Comparison of ENCODE assay signal across 14 cellular contexts in genomic region chr2:9809448-9810088, GRCh38. TPM values are rescaled to one million over a fixed set of nuclear protein-coding genes. Genes with fewer than 3 reads are reported as not detected.
DNase-seq lines count a peak whose midpoint lies in the region; ATAC-seq and TF ChIP-seq lines count a peak whose summit lies in the region.
"Had no signal": no experiment of that assay in that cellular context is flagged by ENCODE, and none has a peak within 500 bp of the region (broad histone marks: within the 10 kb centered on the region; RNA-seq: fewer than 3 reads in every experiment).

No MANE protein-coding gene starts in this region.

- H3K36me3 ChIP-seq in vagina: no peaks in the 10 kb centered on the region
- H3K36me3 ChIP-seq: left lung, thoracic aorta had no signal

- TF ChIP-seq POLR2A in vagina (IDR thresholded peaks at IDR 0.05): no peak

- ATAC-seq in HG02798 (IDR thresholded peaks at IDR 0.05; ENCODE audit: poor library complexity, unreplicated experiment): no peak
- ATAC-seq: activated CD8-positive, alpha-beta T cell treated with anti-CD3 and anti-CD28 coated beads, Interleukin-2, amount 10 ng/mL, durations not matched to agents 7 days and 5 days had no signal

- no peaks in the 10 kb centered on the region for H3K27me3 ChIP-seq in vagina
- H3K27me3 ChIP-seq: left lung had no signal

- no peaks in the 10 kb centered on the region for H3K36me3 Mint-ChIP-seq in activated naive CD4-positive, alpha-beta T cell treated with anti-CD3 and anti-CD28 coated beads, Interleukin-2, amount 50 U/mL, for 24 hours
- H3K36me3 Mint-ChIP-seq in activated naive CD4-positive, alpha-beta T cell treated with anti-CD3 and anti-CD28 coated beads for 36 hours (ENCODE audit: low read depth): no peaks in the 10 kb centered on the region

- TF ChIP-seq CTCF in vagina (IDR thresholded peaks at IDR 0.05): no peak

- H3K4me1 ChIP-seq in vagina: peaks cover 18% of the 10 kb centered on the region

- no peaks in the 10 kb centered on the region for H3K27me3 Mint-ChIP-seq in activated naive CD4-positive, alpha-beta T cell treated with anti-CD3 and anti-CD28 coated beads, Interleukin-2, amount 50 U/mL, for 24 hours
- no peaks in the 10 kb centered on the region for H3K27me3 Mint-ChIP-seq in activated naive CD4-positive, alpha-beta T cell treated with anti-CD3 and anti-CD28 coated beads for 36 hours (ENCODE audit: low read depth)

- no peaks in the 10 kb centered on the region for H3K9me3 Mint-ChIP-seq in activated naive CD4-positive, alpha-beta T cell treated with anti-CD3 and anti-CD28 coated beads, Interleukin-2, amount 50 U/mL, for 24 hours
- H3K9me3 Mint-ChIP-seq in activated naive CD4-positive, alpha-beta T cell treated with anti-CD3 and anti-CD28 coated beads for 36 hours: no peaks in the 10 kb centered on the region

- no peak for DNase-seq in activated naive CD4-positive, alpha-beta T cell treated with anti-CD3 and anti-CD28 coated beads for 36 hours
- peak; percentile 51 for DNase-seq in RPMI8226
- peak; percentile 76 for DNase-seq in mesenteric fat pad (ENCODE audit: low spot score)
- DNase-seq in vagina (ENCODE audit: extremely low spot score in 2 of 2): no peak
- DNase-seq in nucleus accumbens (lab: John Stamatoyannopoulos, UW): no peak
- no peak for DNase-seq in activated T-cell treated with anti-CD3 and anti-CD28 coated beads, Interleukin-2, amount 50 U/mL, for 1 hour
- DNase-seq: activated CD8-positive, alpha-beta T cell treated with anti-CD3 and anti-CD28 coated beads, Interleukin-2, amount 10 ng/mL, durations not matched to agents 7 days and 5 days; activated gamma-delta T cell; dermis blood vessel endothelial cell; NCI-H2081 treated with DMSO at 0.1 percent for 48 hours had no signal

- CTCF ChIA-PET in activated naive CD4-positive, alpha-beta T cell treated with anti-CD3 and anti-CD28 coated beads for 36 hours (lab: Charles Lee): no interaction called here

- no peaks in the 10 kb centered on the region for H3K9me3 ChIP-seq in vagina
- H3K9me3 ChIP-seq: left lung, thoracic aorta had no signal

- intact Hi-C loops in activated naive CD4-positive, alpha-beta T cell treated with anti-CD3 and anti-CD28 coated beads for 36 hours (cut with micrococcal nuclease): loop anchor here (5.0 to 10.0 kb wide), 2 partner anchors 145 to 628 kb away; partner anchors contain the start of gene GRHL1
- intact Hi-C loops in vagina (cut with DNase I): loop anchor here (5.0 kb wide), 1 partner anchor 238 kb away; no protein-coding TSS in a partner anchor

- H3K4me3 Mint-ChIP-seq in activated naive CD4-positive, alpha-beta T cell treated with anti-CD3 and anti-CD28 coated beads, Interleukin-2, amount 50 U/mL, for 24 hours: no peak overlapping the region
- H3K4me3 Mint-ChIP-seq in activated naive CD4-positive, alpha-beta T cell treated with anti-CD3 and anti-CD28 coated beads for 36 hours: no peak overlapping the region
- H3K4me3 Mint-ChIP-seq: activated CD8-positive, alpha-beta T cell treated with anti-CD3 and anti-CD28 coated beads, Interleukin-2, amount 10 ng/mL, durations not matched to agents 7 days and 5 days had no signal

- no peak overlapping the region for H3K4me3 ChIP-seq in vagina
- H3K4me3 ChIP-seq: left lung, thoracic aorta had no signal

- H3K27ac ChIP-seq in vagina: peak overlapping the region; percentile 36
- H3K27ac ChIP-seq: left lung, thoracic aorta had no signal

- peak overlapping the region; percentile 17 for H3K27ac Mint-ChIP-seq in activated naive CD4-positive, alpha-beta T cell treated with anti-CD3 and anti-CD28 coated beads, Interleukin-2, amount 50 U/mL, for 24 hours
- no peak overlapping the region for H3K27ac Mint-ChIP-seq in activated naive CD4-positive, alpha-beta T cell treated with anti-CD3 and anti-CD28 coated beads for 36 hours
- H3K27ac Mint-ChIP-seq: activated CD8-positive, alpha-beta T cell treated with anti-CD3 and anti-CD28 coated beads, Interleukin-2, amount 10 ng/mL, durations not matched to agents 7 days and 5 days had no signal

- peaks cover 5% of the 10 kb centered on the region for H3K4me1 Mint-ChIP-seq in activated naive CD4-positive, alpha-beta T cell treated with anti-CD3 and anti-CD28 coated beads, Interleukin-2, amount 50 U/mL, for 24 hours
- H3K4me1 Mint-ChIP-seq in activated naive CD4-positive, alpha-beta T cell treated with anti-CD3 and anti-CD28 coated beads for 36 hours (ENCODE audit: low read depth): peaks cover 2% of the 10 kb centered on the region

RNA-seq across cellular contexts. Expression of gene TAF1B, which starts 33.7 kb away (rescaled TPM):
- 10 to 100 TPM; 24.8 to 25.7 TPM for total RNA-seq in activated naive CD4-positive, alpha-beta T cell treated with anti-CD3 and anti-CD28 coated beads for 36 hours
- total RNA-seq in mesenteric fat pad: 31.2 TPM
- 20.1 TPM for total RNA-seq in vagina

Comparison
In these comparisons a context has a peak if more than half of its experiments do, and no peak if none do; other contexts are left out.
1. DNase-seq: peak in RPMI8226 (single experiment) and mesenteric fat pad (single experiment); none in activated naive CD4-positive, alpha-beta T cell treated with anti-CD3 and anti-CD28 coated beads for 36 hours (single experiment), vagina (0 of 2), nucleus accumbens (0 of 56) and activated T-cell treated with anti-CD3 and anti-CD28 coated beads, Interleukin-2, amount 50 U/mL, for 1 hour (single experiment).